Comparison of ENCODE assay signal across 18 cellular contexts in genomic region chr4:144666539-144667175, GRCh38. TPM values are rescaled to one million over a fixed set of nuclear protein-coding genes. Genes with fewer than 3 reads are reported as not detected.
A peak's percentile ranks its signal among the peaks of the same experiment; 100 is the strongest.
DNase-seq lines count a peak whose midpoint lies in the region; ATAC-seq and TF ChIP-seq lines count a peak whose summit lies in the region.
"Had no signal": no experiment of that assay in that cellular context is flagged by ENCODE, and none has a peak within 500 bp of the region (broad histone marks: within the 10 kb centered on the region; RNA-seq: fewer than 3 reads in every experiment).

No MANE protein-coding gene starts in this region.

- H3K9me3 Mint-ChIP-seq in GM23338, result no peaks in the 10 kb centered on the region
- H3K9me3 Mint-ChIP-seq in stimulated activated effector memory CD8-positive, alpha-beta T cell treated with anti-CD3 and anti-CD28 coated beads, Interleukin-12 subunit alpha, Interleukin-12 subunit beta, amount 100 ng/mL, for 72 hours, result no peaks in the 10 kb centered on the region
- H3K9me3 Mint-ChIP-seq in stimulated activated naive CD8-positive, alpha-beta T cell treated with anti-CD3 and anti-CD28 coated beads, Interleukin-15, amount 100 ng/mL, for 72 hours, result no peaks in the 10 kb centered on the region
- H3K9me3 Mint-ChIP-seq: activated naive CD4-positive, alpha-beta T cell treated with anti-CD3 and anti-CD28 coated beads, Interleukin-2, amount 50 U/mL, for 24 hours; CD8-positive, alpha-beta memory T cell; naive thymus-derived CD8-positive, alpha-beta T cell had no signal

- no peak overlapping the region for H2AFZ ChIP-seq in GM23338

- peaks cover 2% of the 10 kb centered on the region for H3K27me3 Mint-ChIP-seq in GM23338 (ENCODE audit: insufficient read depth, low read depth, poor library complexity)
- H3K27me3 Mint-ChIP-seq in stimulated activated naive CD8-positive, alpha-beta T cell treated with anti-CD3 and anti-CD28 coated beads, Interleukin-15, amount 100 ng/mL, for 72 hours, result no peaks in the 10 kb centered on the region
- H3K27me3 Mint-ChIP-seq: activated naive CD4-positive, alpha-beta T cell treated with anti-CD3 and anti-CD28 coated beads, Interleukin-2, amount 50 U/mL, for 24 hours had no signal

- no peak for DNase-seq in GM23338 (ENCODE audit: low spot score)
- peak; percentile 38 for DNase-seq in adipocyte (ENCODE audit: low read depth)
- peak; percentile 58 to 77 for DNase-seq in foreskin fibroblast
- DNase-seq in stimulated activated effector memory CD8-positive, alpha-beta T cell treated with anti-CD3 and anti-CD28 coated beads, Interleukin-12 subunit alpha, Interleukin-12 subunit beta, amount 100 ng/mL, for 72 hours (ENCODE audit: low spot score in 2 of 2), result no peak
- DNase-seq in NCI-H2227 treated with DMSO at 0.1 percent for 48 hours (lab: John Stamatoyannopoulos, UW), result no peak
- no peak for DNase-seq in SHP77 (lab: John Stamatoyannopoulos, UW)
- no peak for DNase-seq in stimulated activated naive CD8-positive, alpha-beta T cell treated with anti-CD3 and anti-CD28 coated beads, Interleukin-15, amount 100 ng/mL, for 72 hours
- DNase-seq: CD8-positive, alpha-beta memory T cell; colonic mucosa; foreskin melanocyte; Karpas-422; kidney; naive thymus-derived CD8-positive, alpha-beta T cell; NCI-H1930 had no signal

- no peaks in the 10 kb centered on the region for H3K36me3 ChIP-seq in GM23338 (ENCODE audit: insufficient read depth)
- H3K36me3 ChIP-seq in adipocyte (ENCODE audit: control insufficient read depth, insufficient read depth, low read length, severe bottlenecking), result no peaks in the 10 kb centered on the region
- H3K36me3 ChIP-seq: colonic mucosa had no signal

- no peaks in the 10 kb centered on the region for H3F3A ChIP-seq in GM23338 (replicated peaks; ENCODE audit: low read depth)

- peaks cover 2% of the 10 kb centered on the region; the same call in 1 of the 3 replicates for H3K4me1 Mint-ChIP-seq in GM23338
- H3K4me1 Mint-ChIP-seq in stimulated activated effector memory CD8-positive, alpha-beta T cell treated with anti-CD3 and anti-CD28 coated beads, Interleukin-12 subunit alpha, Interleukin-12 subunit beta, amount 100 ng/mL, for 72 hours, result no peaks in the 10 kb centered on the region
- H3K4me1 Mint-ChIP-seq in stimulated activated naive CD8-positive, alpha-beta T cell treated with anti-CD3 and anti-CD28 coated beads, Interleukin-15, amount 100 ng/mL, for 72 hours, result no peaks in the 10 kb centered on the region
- H3K4me1 Mint-ChIP-seq: activated naive CD4-positive, alpha-beta T cell treated with anti-CD3 and anti-CD28 coated beads, Interleukin-2, amount 50 U/mL, for 24 hours; CD8-positive, alpha-beta memory T cell; naive thymus-derived CD8-positive, alpha-beta T cell had no signal

- H4K20me1 ChIP-seq in GM23338 (replicated peaks; ENCODE audit: insufficient read depth), result no peaks in the 10 kb centered on the region

- H3K4me1 ChIP-seq in GM23338 (ENCODE audit: insufficient read depth) (peaks cover 3% of the 10 kb centered on the region; the same call in 1 of the 2 replicates), adipocyte (ENCODE audit: control insufficient read depth, insufficient read depth, low read length) (no peaks in the 10 kb centered on the region)
- H3K4me1 ChIP-seq: colonic mucosa had no signal

- no peak for TF ChIP-seq CTCF in GM23338 (conservative IDR thresholded peaks at IDR 0.05; ENCODE audit: low read depth in 2 of 2)
- TF ChIP-seq CTCF in foreskin fibroblast (IDR thresholded peaks at IDR 0.05; ENCODE audit: low read depth, low read length), result no peak

- no peak overlapping the region for H3K4me2 ChIP-seq in GM23338

- H3K27ac Mint-ChIP-seq in GM23338, result peak overlapping the region; percentile 48; the same call in 1 of the 2 replicates
- H3K27ac Mint-ChIP-seq in stimulated activated effector memory CD8-positive, alpha-beta T cell treated with anti-CD3 and anti-CD28 coated beads, Interleukin-12 subunit alpha, Interleukin-12 subunit beta, amount 100 ng/mL, for 72 hours, result no peak overlapping the region
- H3K27ac Mint-ChIP-seq in stimulated activated naive CD8-positive, alpha-beta T cell treated with anti-CD3 and anti-CD28 coated beads, Interleukin-15, amount 100 ng/mL, for 72 hours, result no peak overlapping the region
- H3K27ac Mint-ChIP-seq: activated naive CD4-positive, alpha-beta T cell treated with anti-CD3 and anti-CD28 coated beads, Interleukin-2, amount 50 U/mL, for 24 hours; CD8-positive, alpha-beta memory T cell; naive thymus-derived CD8-positive, alpha-beta T cell had no signal

- no peaks in the 10 kb centered on the region for H3K36me3 Mint-ChIP-seq in GM23338 (ENCODE audit: low read depth)
- no peaks in the 10 kb centered on the region for H3K36me3 Mint-ChIP-seq in stimulated activated effector memory CD8-positive, alpha-beta T cell treated with anti-CD3 and anti-CD28 coated beads, Interleukin-12 subunit alpha, Interleukin-12 subunit beta, amount 100 ng/mL, for 72 hours
- H3K36me3 Mint-ChIP-seq: activated naive CD4-positive, alpha-beta T cell treated with anti-CD3 and anti-CD28 coated beads, Interleukin-2, amount 50 U/mL, for 24 hours; CD8-positive, alpha-beta memory T cell; naive thymus-derived CD8-positive, alpha-beta T cell had no signal

- no peaks in the 10 kb centered on the region for H3K79me2 ChIP-seq in GM23338 (replicated peaks; ENCODE audit: insufficient read depth)

- no peak overlapping the region for H3K9ac ChIP-seq in adipocyte (ENCODE audit: low read length)

- no peaks in the 10 kb centered on the region for H3K9me2 ChIP-seq in GM23338 (ENCODE audit: insufficient read depth)

- H3K4me3 ChIP-seq in GM23338 (no peak overlapping the region), adipocyte (ENCODE audit: low read length) (no peak overlapping the region), foreskin fibroblast (ENCODE audit: low read depth in 1 of 2, low read length in 2 of 2) (no peak overlapping the region)
- H3K4me3 ChIP-seq: colonic mucosa, SK-N-MC had no signal

- H3K27ac ChIP-seq in GM23338 (ENCODE audit: low read depth), result no peak overlapping the region
- H3K27ac ChIP-seq: colonic mucosa, SK-N-MC had no signal

- H3K4me3 Mint-ChIP-seq in GM23338, result no peak overlapping the region
- no peak overlapping the region for H3K4me3 Mint-ChIP-seq in stimulated activated effector memory CD8-positive, alpha-beta T cell treated with anti-CD3 and anti-CD28 coated beads, Interleukin-12 subunit alpha, Interleukin-12 subunit beta, amount 100 ng/mL, for 72 hours
- no peak overlapping the region for H3K4me3 Mint-ChIP-seq in stimulated activated naive CD8-positive, alpha-beta T cell treated with anti-CD3 and anti-CD28 coated beads, Interleukin-15, amount 100 ng/mL, for 72 hours
- H3K4me3 Mint-ChIP-seq: activated naive CD4-positive, alpha-beta T cell treated with anti-CD3 and anti-CD28 coated beads, Interleukin-2, amount 50 U/mL, for 24 hours; CD8-positive, alpha-beta memory T cell; naive thymus-derived CD8-positive, alpha-beta T cell had no signal

- no peaks in the 10 kb centered on the region for H3K9me3 ChIP-seq in adipocyte (ENCODE audit: control insufficient read depth, low read length)
- H3K9me3 ChIP-seq: colonic mucosa had no signal

- ATAC-seq in GM23338, result no peak
- ATAC-seq in stimulated activated effector memory CD8-positive, alpha-beta T cell treated with anti-CD3 and anti-CD28 coated beads, Interleukin-12 subunit alpha, Interleukin-12 subunit beta, amount 100 ng/mL, for 72 hours, result peak; percentile 31
- no peak for ATAC-seq in HG02759 (IDR thresholded peaks at IDR 0.05; ENCODE audit: unreplicated experiment)
- no peak for ATAC-seq in stimulated activated naive CD8-positive, alpha-beta T cell treated with anti-CD3 and anti-CD28 coated beads, Interleukin-15, amount 100 ng/mL, for 72 hours
- ATAC-seq: naive thymus-derived CD8-positive, alpha-beta T cell; sciatic nerve had no signal

- no peaks in the 10 kb centered on the region for H3K27me3 ChIP-seq in GM23338 (ENCODE audit: insufficient read depth)
- no peaks in the 10 kb centered on the region for H3K27me3 ChIP-seq in adipocyte (replicated peaks; ENCODE audit: control insufficient read depth, insufficient read depth, low read length)
- H3K27me3 ChIP-seq: colonic mucosa had no signal

TF ChIP-seq in GM23338, 12 proteins besides CTCF, POLR2A, EP300 and RAD21 (continues in another document):
- TF ChIP-seq EZH2phosphoT487 (IDR thresholded peaks at IDR 0.05; ENCODE audit: unreplicated experiment) (no peak), ZNF331 (CRISPR knock-in tag; IDR thresholded peaks at IDR 0.05; ENCODE audit: low read depth) (no peak)

RNA-seq across cellular contexts. Expression of gene HHIP, which starts 20.7 kb away (rescaled TPM):
- total RNA-seq in GM23338 (2014; rRNA removed; shearing (Covaris generic)), result 1.5 and 2.5 TPM in 2 replicates
- 4.2 and 5.9 TPM in 2 replicates for polyA plus RNA-seq in GM23338 (2016; fragmentation: Nextera tagmentation; extraction: Ambion mirVana)
- total RNA-seq: CD8-positive, alpha-beta memory T cell; naive thymus-derived CD8-positive, alpha-beta T cell had no signal
- polyA plus RNA-seq: CD8-positive, alpha-beta memory T cell; naive thymus-derived CD8-positive, alpha-beta T cell had no signal

Comparison
In these comparisons a context has a peak if more than half of its experiments do, and no peak if none do; other contexts are left out.
1. DNase-seq: peak in adipocyte (single experiment) and foreskin fibroblast (2 of 2); none in GM23338 (single experiment), stimulated activated effector memory CD8-positive, alpha-beta T cell treated with anti-CD3 and anti-CD28 coated beads, Interleukin-12 subunit alpha, Interleukin-12 subunit beta, amount 100 ng/mL, for 72 hours (0 of 2), NCI-H2227 treated with DMSO at 0.1 percent for 48 hours (single experiment), SHP77 (0 of 2) and stimulated activated naive CD8-positive, alpha-beta T cell treated with anti-CD3 and anti-CD28 coated beads, Interleukin-15, amount 100 ng/mL, for 72 hours (0 of 2).